ENCODE assay signal across 1 cellular context in genomic region chr1:2520206-2520605, GRCh38.
A peak's percentile ranks its signal among the peaks of the same experiment; 100 is the strongest.
TF ChIP-seq lines count a peak whose summit lies in the region.

No MANE protein-coding gene starts in this region.

TF ChIP-seq in K562, 482 proteins besides CTCF, POLR2A, EP300 and RAD21:
- no peak for TF ChIP-seq RBM17 (IDR thresholded peaks at IDR 0.05; ENCODE audit: borderline replicate concordance, low read depth, low read length)
- TF ChIP-seq STAG1 (CRISPR knock-in tag; IDR thresholded peaks at IDR 0.05; ENCODE audit: borderline replicate concordance) = no peak
- TF ChIP-seq MCM7 (IDR thresholded peaks at IDR 0.05) = no peak
- TF ChIP-seq ZBTB1 (CRISPR knock-in tag; IDR thresholded peaks at IDR 0.05; ENCODE audit: borderline replicate concordance, low read depth) = no peak
- no peak for TF ChIP-seq POLR3G (IDR thresholded peaks at IDR 0.05; ENCODE audit: extremely low read depth, insufficient read length, insufficient replicate concordance)
- TF ChIP-seq RBFOX2 (IDR thresholded peaks at IDR 0.05; ENCODE audit: low read depth, low read length) = peak; percentile 14; the same call in 1 of the 2 replicates
- TF ChIP-seq FOSL1 (tag; conservative IDR thresholded peaks at IDR 0.05) = no peak
- no peak for TF ChIP-seq IRF2 (CRISPR knock-in tag; IDR thresholded peaks at IDR 0.05)
TF ChIP-seq in K562: peak in this region for 1.
